ENCODE assay signal across 8 cellular contexts in genomic region chr3:142225885-142226215, GRCh38. TPM values are rescaled to one million over a fixed set of nuclear protein-coding genes. Genes with fewer than 3 reads are reported as not detected.
DNase-seq lines count a peak whose midpoint lies in the region; ATAC-seq and TF ChIP-seq lines count a peak whose summit lies in the region.

No MANE protein-coding gene starts in this region.

- H3K4me3 ChIP-seq in thyroid gland (replicated peaks in 1 of 3), result peak overlapping the region; percentile 45 to 79 (median 67)

- peak overlapping the region; percentile 93 for H3K4me3 Mint-ChIP-seq in activated CD4-positive, alpha-beta T cell treated with anti-CD3 and anti-CD28 coated beads, Interleukin-2, amount 10 ng/mL, durations not matched to agents 7 days and 5 days
- H3K4me3 Mint-ChIP-seq in activated T-helper 17 cell treated with anti-CD3 and anti-CD28 coated beads, Interleukin-2, amount 50 U/mL, for 72 hours, result peak overlapping the region; percentile 81

- DNase-seq in activated CD4-positive, alpha-beta T cell treated with anti-CD3 and anti-CD28 coated beads, Interleukin-2, amount 10 ng/mL, durations not matched to agents 7 days and 5 days, result no peak
- no peak for DNase-seq in activated CD4-positive, alpha-beta T cell treated with anti-CD3 and anti-CD28 coated beads, Interleukin-2, amount 50 U/mL, for 4 hours
- peak in 1 of 2 donors; percentile 10 for DNase-seq in thyroid gland
- no peak for DNase-seq in D341Med (ENCODE audit: low spot score)
- DNase-seq in kidney tubule cell (ENCODE audit: low spot score), result no peak
- DNase-seq in hippocampal formation (lab: John Stamatoyannopoulos, UW), result no peak

- H3K27me3 Mint-ChIP-seq in activated CD4-positive, alpha-beta T cell treated with anti-CD3 and anti-CD28 coated beads, Interleukin-2, amount 10 ng/mL, durations not matched to agents 7 days and 5 days, result no peaks in the 10 kb centered on the region
- no peaks in the 10 kb centered on the region for H3K27me3 Mint-ChIP-seq in activated T-helper 17 cell treated with anti-CD3 and anti-CD28 coated beads, Interleukin-2, amount 50 U/mL, for 72 hours

- H3K27me3 ChIP-seq in layer of hippocampus (ENCODE audit: control insufficient read depth, insufficient read depth, low read length) (no peaks in the 10 kb centered on the region), thyroid gland (no peaks in the 10 kb centered on the region)

- H3K4me1 Mint-ChIP-seq in activated CD4-positive, alpha-beta T cell treated with anti-CD3 and anti-CD28 coated beads, Interleukin-2, amount 10 ng/mL, durations not matched to agents 7 days and 5 days, result peaks cover 14% of the 10 kb centered on the region
- H3K4me1 Mint-ChIP-seq in activated T-helper 17 cell treated with anti-CD3 and anti-CD28 coated beads, Interleukin-2, amount 50 U/mL, for 72 hours, result peaks cover under 1% of the 10 kb centered on the region

- 67 to 68% methylated on average over 17 of the region's 17 CpGs for WGBS in thyroid gland, 2 donors

- intact Hi-C loops in thyroid gland (cut with DNase I), result no loop called here

- CTCF ChIA-PET in activated CD4-positive, alpha-beta T cell treated with anti-CD3 and anti-CD28 coated beads, Interleukin-2, amount 10 ng/mL, durations not matched to agents 7 days and 5 days (lab: Charles Lee), result interaction anchor here (0.6 to 1.3 kb wide), 4 partner anchors 17 to 78 kb away, joined by 3 read pairs; no protein-coding TSS in a partner anchor

- H3K9me3 ChIP-seq in thyroid gland, result no peaks in the 10 kb centered on the region

- H3K27ac ChIP-seq in layer of hippocampus (ENCODE audit: low read depth, low read length) (peak overlapping the region; percentile 38), thyroid gland (peak overlapping the region; percentile 69 to 93 (median 87))

- H3K9me3 Mint-ChIP-seq in activated CD4-positive, alpha-beta T cell treated with anti-CD3 and anti-CD28 coated beads, Interleukin-2, amount 10 ng/mL, durations not matched to agents 7 days and 5 days, result no peaks in the 10 kb centered on the region
- no peaks in the 10 kb centered on the region for H3K9me3 Mint-ChIP-seq in activated T-helper 17 cell treated with anti-CD3 and anti-CD28 coated beads, Interleukin-2, amount 50 U/mL, for 72 hours

- POLR2A ChIA-PET in activated CD4-positive, alpha-beta T cell treated with anti-CD3 and anti-CD28 coated beads, Interleukin-2, amount 10 ng/mL, durations not matched to agents 7 days and 5 days (lab: Charles Lee), result no interaction called here

- no peak for ATAC-seq in activated T-helper 17 cell treated with anti-CD3 and anti-CD28 coated beads, Interleukin-2, amount 50 U/mL, for 72 hours (replicated peaks)

- H3K36me3 ChIP-seq in thyroid gland, result no peaks in the 10 kb centered on the region

- peak overlapping the region; percentile 85 for H3K27ac Mint-ChIP-seq in activated CD4-positive, alpha-beta T cell treated with anti-CD3 and anti-CD28 coated beads, Interleukin-2, amount 10 ng/mL, durations not matched to agents 7 days and 5 days
- peak overlapping the region; percentile 78 for H3K27ac Mint-ChIP-seq in activated T-helper 17 cell treated with anti-CD3 and anti-CD28 coated beads, Interleukin-2, amount 50 U/mL, for 72 hours

- peaks cover 4% of the 10 kb centered on the region for H3K36me3 Mint-ChIP-seq in activated CD4-positive, alpha-beta T cell treated with anti-CD3 and anti-CD28 coated beads, Interleukin-2, amount 10 ng/mL, durations not matched to agents 7 days and 5 days (ENCODE audit: low read depth)
- no peaks in the 10 kb centered on the region for H3K36me3 Mint-ChIP-seq in activated T-helper 17 cell treated with anti-CD3 and anti-CD28 coated beads, Interleukin-2, amount 50 U/mL, for 72 hours (ENCODE audit: low read depth)

- H3K4me1 ChIP-seq in thyroid gland, result peaks cover 24 to 27% of the 10 kb centered on the region in 2 donors

- TF ChIP-seq CTCF in thyroid gland (IDR thresholded peaks at IDR 0.05), result no peak

- TF ChIP-seq POLR2A in thyroid gland (IDR thresholded peaks at IDR 0.05), result no peak

RNA-seq across cellular contexts. Expression of gene GK5, which starts 0.5 kb away (rescaled TPM):
- total RNA-seq in activated CD4-positive, alpha-beta T cell treated with anti-CD3 and anti-CD28 coated beads, Interleukin-2, amount 10 ng/mL, durations not matched to agents 7 days and 5 days, result 10 to 100 TPM; 12.2 to 13.2 TPM
- 10 to 100 TPM in 1 of 2 donors, 1 to 10 TPM in 1; 8.4 to 12.1 TPM for total RNA-seq in activated T-helper 17 cell treated with anti-CD3 and anti-CD28 coated beads, Interleukin-2, amount 50 U/mL, for 72 hours
- 10 to 100 TPM; 23.6 to 36.7 (median 29.5) TPM for total RNA-seq in thyroid gland
